ENCODE assay signal across 13 cellular contexts in the genomic region with DNA sequence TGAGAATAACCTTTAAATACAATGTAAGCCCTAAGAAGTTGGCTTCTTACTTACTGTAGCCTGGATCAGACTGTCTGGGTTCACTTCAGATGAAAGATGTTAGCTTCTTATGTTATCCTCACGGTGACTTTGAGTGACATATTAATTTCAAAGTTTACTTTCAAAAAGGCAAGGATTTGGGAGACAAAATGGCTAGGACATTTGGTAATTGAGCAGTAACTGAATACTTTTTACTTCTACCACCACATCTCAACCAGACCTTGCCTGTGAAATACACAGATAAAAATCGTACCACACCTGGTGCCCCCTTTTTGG. TPM values are rescaled to one million over a fixed set of nuclear protein-coding genes. Genes with fewer than 3 reads are reported as not detected.
DNase-seq lines count a peak whose midpoint lies in the region; ATAC-seq and TF ChIP-seq lines count a peak whose summit lies in the region.
"Had no signal": no experiment of that assay in that cellular context is flagged by ENCODE, and none has a peak within 500 bp of the region (broad histone marks: within the 10 kb centered on the region; RNA-seq: fewer than 3 reads in every experiment).

No MANE protein-coding gene starts in this region.

- no peak overlapping the region for H4K8ac ChIP-seq in mesenchymal stem cell (ENCODE audit: low read length)

- H4K91ac ChIP-seq in mesenchymal stem cell (ENCODE audit: low read length): no peak overlapping the region

- no peak overlapping the region for H3K18ac ChIP-seq in mesenchymal stem cell (ENCODE audit: low read depth in 1 of 2, low read length in 2 of 2)

- no peaks in the 10 kb centered on the region for H3K79me2 ChIP-seq in mammary epithelial cell (ENCODE audit: insufficient read depth, low read length)

- no peak overlapping the region for H3K27ac Mint-ChIP-seq in MCF 10A (ENCODE audit: low read depth, unreplicated experiment)

- H2BK12ac ChIP-seq in mesenchymal stem cell (ENCODE audit: low read length in 2 of 2): no peak overlapping the region

- H3K4me3 ChIP-seq in mammary epithelial cell (replicated peaks in 1 of 3; ENCODE audit: insufficient read depth in 1 of 3, low read depth in 2 of 3, low read length in 3 of 3) (no peak overlapping the region), Panc1 (ENCODE audit: low read depth in 2 of 2, low read length in 2 of 2) (no peak overlapping the region), mesenchymal stem cell (ENCODE audit: insufficient read depth in 1 of 2, low read depth in 1 of 2, low read length in 2 of 2) (no peak overlapping the region), BE2C (ENCODE audit: low read depth, low read length) (no peak overlapping the region)
- H3K4me3 ChIP-seq: Peyer's patch had no signal

- H3K27me3 ChIP-seq in mammary epithelial cell (ENCODE audit: insufficient read depth, low read length) (no peaks in the 10 kb centered on the region), Panc1 (ENCODE audit: control insufficient read depth, insufficient read depth, low read length) (peaks cover 2% of the 10 kb centered on the region; the same call in 1 of the 2 replicates), mesenchymal stem cell (ENCODE audit: control insufficient read depth in 1 of 2, insufficient read depth in 1 of 2, low read length in 2 of 2) (peaks cover 16 to 33% of the 10 kb centered on the region in 2 experiments), BE2C (no peaks in the 10 kb centered on the region)
- H3K27me3 ChIP-seq: Peyer's patch had no signal

- no peak overlapping the region for H3K14ac ChIP-seq in mesenchymal stem cell (ENCODE audit: low read length in 2 of 2)

- no peak overlapping the region for H2BK15ac ChIP-seq in mesenchymal stem cell (ENCODE audit: low read depth, poor library complexity, severe bottlenecking)

- WGBS in mammary epithelial cell (ENCODE audit: low coverage, missing lambda C conversion rate): 24% methylated on average over 2 of the region's 2 CpGs
- no CpG with 5 or more reads among the region's 2 CpGs for WGBS in mesenchymal stem cell

- no peak overlapping the region for H2BK5ac ChIP-seq in mesenchymal stem cell (ENCODE audit: low read depth, low read length, poor library complexity, severe bottlenecking)

- no peak for TF ChIP-seq CTCF in mammary epithelial cell (conservative IDR thresholded peaks at IDR 0.05 in 1 of 2, IDR thresholded peaks at IDR 0.05 in 1 of 2; ENCODE audit: extremely low read depth in 1 of 2, insufficient read depth in 1 of 2, low read depth in 1 of 2, low read length in 2 of 2)
- no peak for TF ChIP-seq CTCF in MCF 10A (IDR thresholded peaks at IDR 0.05; ENCODE audit: unreplicated experiment)
- TF ChIP-seq CTCF in Panc1 (IDR thresholded peaks at IDR 0.05): peak; percentile 65; the same call in 1 of the 2 replicates
- no peak for TF ChIP-seq CTCF in BE2C (IDR thresholded peaks at IDR 0.05; ENCODE audit: low read depth, low read length)

- no peak overlapping the region for H2AFZ ChIP-seq in mammary epithelial cell (ENCODE audit: low read depth, low read length)
- no peak overlapping the region for H2AFZ ChIP-seq in mesenchymal stem cell (ENCODE audit: low read depth, low read length)

- no peaks in the 10 kb centered on the region for H3K36me3 ChIP-seq in mammary epithelial cell (ENCODE audit: insufficient read depth, low read length)
- no peaks in the 10 kb centered on the region for H3K36me3 ChIP-seq in Panc1 (ENCODE audit: control insufficient read depth, insufficient read depth, low read length)
- H3K36me3 ChIP-seq in mesenchymal stem cell (ENCODE audit: control insufficient read depth in 1 of 2, insufficient read depth in 2 of 2, low read depth in 1 of 2, low read length in 2 of 2): no peaks in the 10 kb centered on the region
- no peaks in the 10 kb centered on the region for H3K36me3 ChIP-seq in BE2C
- H3K36me3 ChIP-seq: Peyer's patch had no signal

- H3K9ac ChIP-seq in mammary epithelial cell (ENCODE audit: insufficient read depth, low read length): no peak overlapping the region
- H3K9ac ChIP-seq in mesenchymal stem cell (ENCODE audit: low read length): peak overlapping the region; percentile 8

- H4K20me1 ChIP-seq in mammary epithelial cell (ENCODE audit: insufficient read depth, low read length): no peaks in the 10 kb centered on the region

- no TSS peak for BruUV-seq in mammary epithelial cell (replicated peaks; lab: Mats Ljungman, UMichigan)
- BruUV-seq in MCF 10A (replicated peaks; lab: Mats Ljungman, UMichigan): no TSS peak
- BruUV-seq in Panc1 (replicated peaks; lab: Mats Ljungman, UMichigan): no TSS peak

- H3K27me3 Mint-ChIP-seq in MCF 10A (ENCODE audit: insufficient read depth, unreplicated experiment): peaks cover 13% of the 10 kb centered on the region

- H3K27ac ChIP-seq in mammary epithelial cell (ENCODE audit: insufficient read depth, low read depth, low read length) (no peak overlapping the region), Panc1 (ENCODE audit: low read length) (no peak overlapping the region), mesenchymal stem cell (ENCODE audit: low read length, poor library complexity, severe bottlenecking) (no peak overlapping the region)
- H3K27ac ChIP-seq: Peyer's patch had no signal

- no peak overlapping the region for H3K4me3 Mint-ChIP-seq in MCF 10A (ENCODE audit: unreplicated experiment)

- H3K4me1 Mint-ChIP-seq in MCF 10A (ENCODE audit: insufficient read depth, unreplicated experiment): no peaks in the 10 kb centered on the region

- H2AK5ac ChIP-seq in mesenchymal stem cell (ENCODE audit: low read length, severe bottlenecking): no peak overlapping the region

- in situ Hi-C loops in mammary epithelial cell (cut with MboI; ENCODE audit: low sequenced_read_pairs in 2 of 2) (loop anchor here (5.0 to 25.0 kb wide), 3 partner anchors 462 to 602 kb away; no protein-coding TSS in a partner anchor), Panc1 (cut with HindIII; ENCODE audit: low pct_unique_long_range_greater_than_20kb, low sequenced_read_pairs) (no loop called here)

- ATAC-seq in Panc1 (no peak), HG02623 (IDR thresholded peaks at IDR 0.05; ENCODE audit: unreplicated experiment) (no peak)

- intact Hi-C loops in mammary epithelial cell (cut with micrococcal nuclease) (loop anchor here (1.0 to 5.0 kb wide), 4 partner anchors 34 to 602 kb away; no protein-coding TSS in a partner anchor), MCF 10A (cut with micrococcal nuclease) (loop anchor here (1.0 to 2.0 kb wide), 2 partner anchors 456 to 601 kb away; no protein-coding TSS in a partner anchor), Panc1 (cut with micrococcal nuclease; ENCODE audit: unreplicated experiment) (loop anchor here (1.0 to 10.0 kb wide), 3 partner anchors 190 to 601 kb away; no protein-coding TSS in a partner anchor)

- peaks cover 7% of the 10 kb centered on the region for H3K36me3 Mint-ChIP-seq in MCF 10A (ENCODE audit: insufficient read depth, unreplicated experiment)

- DNase-seq in mammary epithelial cell: no peak
- no peak for DNase-seq in MCF 10A (ENCODE audit: unreplicated experiment)
- DNase-seq in Panc1 (ENCODE audit: low read depth, low spot score): no peak
- no peak for DNase-seq in mesenchymal stem cell
- DNase-seq in dermis blood vessel endothelial cell: no peak
- DNase-seq in RPMI8226: no peak
- DNase-seq in BE2C: no peak
- DNase-seq: C1 segment of cervical spinal cord, DMS153, NCI-H510A, SIG-M5 had no signal

- H3K4me1 ChIP-seq in mammary epithelial cell (ENCODE audit: insufficient read depth, low read length) (peaks cover 6% of the 10 kb centered on the region), Panc1 (ENCODE audit: control insufficient read depth, insufficient read depth, low read length) (no peaks in the 10 kb centered on the region), mesenchymal stem cell (ENCODE audit: control insufficient read depth, insufficient read depth, low read depth, low read length) (no peaks in the 10 kb centered on the region), BE2C (no peaks in the 10 kb centered on the region)
- H3K4me1 ChIP-seq: Peyer's patch had no signal

- H3K9me3 Mint-ChIP-seq in MCF 10A (ENCODE audit: unreplicated experiment): no peaks in the 10 kb centered on the region

- H3K4ac ChIP-seq in mesenchymal stem cell (ENCODE audit: low read depth in 1 of 2, low read length in 2 of 2): no peak overlapping the region

- H3K4me2 ChIP-seq in mammary epithelial cell (ENCODE audit: insufficient read depth, low read depth, low read length): peak overlapping the region; percentile 12
- H3K4me2 ChIP-seq in mesenchymal stem cell (ENCODE audit: low read length, poor library complexity, severe bottlenecking): no peak overlapping the region

- CTCF ChIA-PET in mammary epithelial cell (lab: Charles Lee; ENCODE audit: low non-redundant PET): interaction anchor here (0.5 to 0.8 kb wide), 5 partner anchors 79 to 890 kb away, joined by 3 to 17 read pairs (median 3); no protein-coding TSS in a partner anchor
- CTCF ChIA-PET in MCF 10A (lab: Yijun Ruan, JAX): interaction anchor here (0.6 to 4.3 kb wide), 24 partner anchors 9 to 795 kb away, joined by 3 to 53 read pairs (median 4); no protein-coding TSS in a partner anchor
- CTCF ChIA-PET in Panc1 (lab: Charles Lee): interaction anchor here (0.6 to 1.4 kb wide), 2 partner anchors 9 to 601 kb away, joined by 3 read pairs; no protein-coding TSS in a partner anchor

- no peaks in the 10 kb centered on the region for H3K79me1 ChIP-seq in mesenchymal stem cell (replicated peaks; ENCODE audit: low read length, poor library complexity, severe bottlenecking)

- POLR2A ChIA-PET in MCF 10A (lab: Yijun Ruan, JAX): interaction anchor here (0.5 to 4.8 kb wide), 9 partner anchors 27 to 695 kb away, joined by 3 to 25 read pairs (median 3); partner anchors contain the start of gene BNIP2
- POLR2A ChIA-PET in Panc1 (lab: Charles Lee): no interaction called here

- dilution Hi-C loops in mammary epithelial cell (cut with HindIII; ENCODE audit: low sequenced_read_pairs): no loop called here

- H3K23ac ChIP-seq in mesenchymal stem cell (ENCODE audit: low read length in 2 of 2): no peak overlapping the region

- no peak overlapping the region for H2BK120ac ChIP-seq in mesenchymal stem cell (ENCODE audit: low read depth, low read length)

- H3K9me3 ChIP-seq in mammary epithelial cell (replicated peaks; ENCODE audit: insufficient read depth, low read length) (no peaks in the 10 kb centered on the region), Panc1 (ENCODE audit: control insufficient read depth, insufficient read depth, low read depth, low read length) (no peaks in the 10 kb centered on the region), mesenchymal stem cell (ENCODE audit: control insufficient read depth, low read length) (no peaks in the 10 kb centered on the region), BE2C (no peaks in the 10 kb centered on the region)
- H3K9me3 ChIP-seq: Peyer's patch had no signal

RNA-seq across cellular contexts. Expression of gene BNIP2, which starts 36.0 kb away (rescaled TPM):
- 100 to 1,000 TPM in 1 of 2 donors, 10 to 100 TPM in 1; 78.2 to 107 TPM for total RNA-seq in mammary epithelial cell
- 51.8 TPM for polyA plus RNA-seq in mammary epithelial cell
- polyA minus RNA-seq in mammary epithelial cell: 15.8 TPM
- total RNA-seq in MCF 10A (2022): 80.7 and 91.5 TPM in 2 replicates
- total RNA-seq in Panc1 (2021; ENCODE audit: unreplicated experiment): 70.7 TPM
- polyA plus RNA-seq in Panc1 (2012; ENCODE audit: insufficient read length): 44.5 TPM
- polyA plus RNA-seq in mesenchymal stem cell (2013, experiment 1 of 2): 56.0 TPM
- polyA plus RNA-seq in mesenchymal stem cell (2013, experiment 2 of 2): 53.8 TPM
- 322 and 364 TPM in 2 replicates for total RNA-seq in dermis blood vessel endothelial cell
- 36.8 TPM for polyA plus RNA-seq in BE2C (2012; ENCODE audit: insufficient read depth, insufficient read length, low read depth)
